ENCODE assay signal across 1 cellular context in genomic region chr2:160486341-160486740, GRCh38.
TF ChIP-seq lines count a peak whose summit lies in the region.

No MANE protein-coding gene starts in this region.

TF ChIP-seq in SK-N-SH, 30 proteins besides CTCF, POLR2A, EP300 and RAD21 (continued from another document):
- no peak for TF ChIP-seq ZBTB33 (IDR thresholded peaks at IDR 0.05; ENCODE audit: borderline replicate concordance, low read depth)
